In the genomic region with DNA sequence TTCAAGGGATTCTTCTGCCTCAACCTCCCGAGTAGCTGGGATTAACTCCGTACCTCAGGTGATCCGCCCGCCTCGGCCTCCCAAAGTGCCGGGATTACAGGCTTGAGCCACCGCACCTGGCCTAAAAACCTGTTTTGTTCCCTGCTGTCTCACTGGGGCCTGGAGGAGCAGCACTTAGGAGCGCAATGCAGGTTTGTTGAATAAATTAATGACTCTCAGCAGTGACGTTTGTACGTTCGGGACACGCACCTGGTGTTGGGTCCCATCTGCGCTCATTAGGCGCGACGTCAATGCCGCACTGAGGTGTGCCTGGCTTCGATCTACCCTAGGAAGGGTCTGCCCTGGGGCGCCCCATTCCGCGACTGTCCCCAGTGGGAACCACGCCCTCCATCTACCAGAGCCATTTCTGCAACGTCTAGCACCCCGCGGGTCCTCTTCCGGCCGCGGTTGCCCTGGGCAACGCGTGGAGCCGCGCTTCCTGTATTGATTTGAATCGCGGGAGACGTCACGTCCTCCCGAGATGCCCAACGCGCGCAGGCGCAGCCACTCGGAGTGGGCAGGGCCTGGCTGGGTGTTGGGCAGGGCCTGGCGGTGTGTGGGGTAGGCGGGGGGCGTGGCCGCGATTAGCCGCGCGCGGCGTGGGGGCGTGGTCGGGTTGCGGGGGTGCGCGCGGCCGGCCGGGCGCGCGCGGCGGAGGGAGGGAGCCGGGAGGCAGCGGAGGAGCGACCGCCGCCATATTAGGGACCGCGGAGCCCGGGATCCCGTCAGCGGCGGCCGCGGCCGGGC, we compare ENCODE assay signal across 8 cellular contexts. TPM values are rescaled to one million over a fixed set of nuclear protein-coding genes. Genes with fewer than 3 reads are reported as not detected.
DNase-seq lines count a peak whose midpoint lies in the region; ATAC-seq, FAIRE-seq and TF ChIP-seq lines count a peak whose summit lies in the region.

A gene (plus strand): TSS at position 714 of the 786 bp plus-strand sequence. CDS start 16,679 bp downstream, outside the sequence.

- 0 out of 2 replicates have a peak within 1 kb of the TSS, but pooled peaks have one; percentile 18 for H2BK15ac ChIP-seq in H1 (ENCODE audit: low read length)
- no peak within 1 kb of the TSS for H2BK15ac ChIP-seq in mesendoderm (replicated peaks; ENCODE audit: low read depth)

- CTCF ChIA-PET in H1 (lab: Charles Lee; ENCODE audit: partially characterized antibody), result no interaction called here

- H3K4me2 ChIP-seq in H1 (ENCODE audit: insufficient read depth in 1 of 2, low read depth in 2 of 2, low read length in 2 of 2) (peak within 1 kb of the TSS; percentile 95 to 99), mesendoderm (ENCODE audit: low read length) (peak within 1 kb of the TSS; percentile 100)

- no peak for TF ChIP-seq CTCF in H1 (IDR thresholded peaks at IDR 0.05; ENCODE audit: control extremely low read depth in 1 of 3, insufficient read depth in 1 of 3, low read depth in 1 of 3, low read length in 3 of 3)

- H2BK20ac ChIP-seq in H1 (ENCODE audit: low read length), result no peak within 1 kb of the TSS

- peak within 1 kb of the TSS; percentile 99 for H4K5ac ChIP-seq in H1 (ENCODE audit: insufficient read length, low read depth, low read length)
- H4K5ac ChIP-seq in mesendoderm (ENCODE audit: low read length), result no peak within 1 kb of the TSS

- WGBS in H1 (ENCODE audit: extremely low coverage in 1 of 2, insufficient coverage in 1 of 2, insufficient read length in 1 of 2, insufficient replicate concordance in 2 of 2, low coverage in 1 of 2, low lambda C conversion rate in 2 of 2, missing lambda C conversion rate in 1 of 2), 2 experiments, result 4% methylated on average over 66 of the region's 79 CpGs; no CpG with 5 or more reads in 1 of the 2 experiments
- WGBS in mesendoderm (ENCODE audit: extremely low coverage, insufficient coverage, low lambda C conversion rate), result no CpG with 5 or more reads among the region's 79 CpGs

- peak within 1 kb of the TSS; percentile 75; the same call in 1 of the 2 replicates for H2BK12ac ChIP-seq in H1 (ENCODE audit: low read depth, low read length)

- H2BK5ac ChIP-seq in H1 (ENCODE audit: low read depth, low read length) (peak within 1 kb of the TSS; percentile 96), mesendoderm (ENCODE audit: low read length) (peak within 1 kb of the TSS; percentile 87)

- H2AK5ac ChIP-seq in H1 (ENCODE audit: low read depth, low read length) (no peak within 1 kb of the TSS), mesendoderm (ENCODE audit: low read length) (no peak within 1 kb of the TSS)

- no peaks in the 10 kb centered on the region for H3K9me3 ChIP-seq in H1 (ENCODE audit: insufficient read depth in 2 of 2, low read depth in 1 of 2, low read length in 1 of 2)

- H3K9ac ChIP-seq in H1 (replicated peaks in 1 of 4; ENCODE audit: extremely low read depth in 1 of 4, low read depth in 3 of 4, low read length in 3 of 4), result peak within 1 kb of the TSS; percentile 6 to 73 (median 58)
- peak within 1 kb of the TSS; percentile 83 for H3K9ac ChIP-seq in mesendoderm (ENCODE audit: low read length)

- peak; percentile 88 for ATAC-seq in GM21360 (IDR thresholded peaks at IDR 0.05; ENCODE audit: unreplicated experiment)

- POLR2A ChIA-PET in H1 (lab: Charles Lee; ENCODE audit: partially characterized antibody), result interaction anchor here (0.9 to 1.5 kb wide), 4 partner anchors 9 to 33 kb away, joined by 3 to 6 read pairs (median 4); a partner anchor contains a TSS

- no peaks in the 10 kb centered on the region; a peak in 2 of 8 replicates for H3K36me3 ChIP-seq in H1 (ENCODE audit: control insufficient read depth in 2 of 4, insufficient read depth in 4 of 4, low read length in 3 of 4)
- H3K36me3 ChIP-seq in mesendoderm (ENCODE audit: control insufficient read depth, insufficient read depth, low read length), result no peaks in the 10 kb centered on the region

- H3K4me3 ChIP-seq in H1 (ENCODE audit: extremely low read depth in 1 of 4, insufficient read depth in 2 of 4, low read depth in 3 of 4, low read length in 4 of 4) (peak within 1 kb of the TSS; percentile 44 to 98 (median 58)), mesendoderm (ENCODE audit: low read length) (peak within 1 kb of the TSS; percentile 79)

- H3K79me2 ChIP-seq in H1 (ENCODE audit: control insufficient read depth in 1 of 2, insufficient read depth in 2 of 2, low read length in 2 of 2), result peaks cover 0 to 25% of the 10 kb centered on the region in 2 experiments; a peak in 2 of 4 replicates
- peaks cover 28% of the 10 kb centered on the region for H3K79me2 ChIP-seq in mesendoderm (ENCODE audit: control insufficient read depth, insufficient read depth, low read length)

- H3K23ac ChIP-seq in H1 (ENCODE audit: insufficient read length), result peak within 1 kb of the TSS; percentile 28
- peak within 1 kb of the TSS; percentile 48 for H3K23ac ChIP-seq in mesendoderm (ENCODE audit: low read length)

- TF ChIP-seq RAD21 in H1 (IDR thresholded peaks at IDR 0.05 in 1 of 2, conservative IDR thresholded peaks at IDR 0.05 in 1 of 2; ENCODE audit: low read depth in 2 of 2, low read length in 2 of 2), result no peak

- H3K56ac ChIP-seq in H1 (replicated peaks; ENCODE audit: insufficient read length, low read depth, low read length) (peak within 1 kb of the TSS; percentile 86), mesendoderm (ENCODE audit: low read length) (peak within 1 kb of the TSS; percentile 97)

- peak within 1 kb of the TSS; percentile 93 for H3K18ac ChIP-seq in H1 (ENCODE audit: extremely low read depth, low read length)
- H3K18ac ChIP-seq in mesendoderm (ENCODE audit: low read length), result peak within 1 kb of the TSS; percentile 92

- H3K23me2 ChIP-seq in H1 (ENCODE audit: low read depth, low read length), result peaks cover 18% of the 10 kb centered on the region

- H4K8ac ChIP-seq in H1 (ENCODE audit: extremely low read depth, insufficient read depth, low read length), result peak within 1 kb of the TSS; percentile 95
- H4K8ac ChIP-seq in mesendoderm (ENCODE audit: low read depth, low read length), result no peak within 1 kb of the TSS

- peaks cover 13 to 21% of the 10 kb centered on the region in 2 experiments for H4K20me1 ChIP-seq in H1 (replicated peaks in 1 of 2; ENCODE audit: control insufficient read depth in 1 of 2, insufficient read depth in 2 of 2, low read length in 2 of 2)

- no peaks in the 10 kb centered on the region for H3K27me3 ChIP-seq in H1 (replicated peaks in 1 of 4; ENCODE audit: control insufficient read depth in 3 of 4, extremely low read depth in 1 of 4, insufficient read depth in 3 of 4, low read length in 3 of 4)
- no peaks in the 10 kb centered on the region for H3K27me3 ChIP-seq in mesendoderm (ENCODE audit: insufficient read depth, low read length, poor library complexity)

- peak in 1 of 2 experiments; percentile 16; a peak in 1 of 3 replicates for TF ChIP-seq EP300 in H1 (IDR thresholded peaks at IDR 0.05; ENCODE audit: borderline replicate concordance in 1 of 2, low read depth in 2 of 2, low read length in 2 of 2)

- H3K14ac ChIP-seq in H1 (ENCODE audit: insufficient read length), result no peak within 1 kb of the TSS

- TF ChIP-seq POLR2A in H1 (IDR thresholded peaks at IDR 0.05; ENCODE audit: control extremely low read depth in 1 of 2, low read depth in 2 of 2, low read length in 2 of 2), result peak in 1 of 2 experiments; percentile 59; a peak in 1 of 3 replicates

- H3K4me1 ChIP-seq in H1 (replicated peaks in 1 of 4; ENCODE audit: control insufficient read depth in 3 of 4, insufficient read depth in 4 of 4, low read length in 3 of 4), result peaks cover 0 to 9% (median 7%) of the 10 kb centered on the region in 4 experiments; a peak in 3 of 7 replicates
- H3K4me1 ChIP-seq in mesendoderm (ENCODE audit: control insufficient read depth, low read depth, low read length), result no peaks in the 10 kb centered on the region

- peak within 1 kb of the TSS; percentile 85 for H3K4ac ChIP-seq in H1 (replicated peaks; ENCODE audit: insufficient read length, low read depth, low read length)
- peak within 1 kb of the TSS; percentile 66 for H3K4ac ChIP-seq in mesendoderm (ENCODE audit: low read depth, low read length)

- H2AFZ ChIP-seq in H1 (ENCODE audit: low read length), result peak within 1 kb of the TSS; percentile 37; the same call in 1 of the 2 replicates

- H3K27ac ChIP-seq in H1 (ENCODE audit: low read depth, low read length), result peak within 1 kb of the TSS; percentile 90
- peak within 1 kb of the TSS; percentile 60 for H3K27ac ChIP-seq in mesendoderm (ENCODE audit: low read depth, low read length)

- peak within 1 kb of the TSS; percentile 98 for H4K91ac ChIP-seq in H1 (replicated peaks; ENCODE audit: insufficient read length, low read length)

- H2BK120ac ChIP-seq in H1 (replicated peaks; ENCODE audit: low read depth, low read length) (peak within 1 kb of the TSS; percentile 95), mesendoderm (ENCODE audit: low read depth, low read length) (peak within 1 kb of the TSS; percentile 51)

- FAIRE-seq in H1 (lab: Jason Lieb, UNC), result peak; percentile 24

- DNase-seq in COLO668 (lab: John Stamatoyannopoulos, UW; ENCODE audit: unreplicated experiment) (peak; percentile 99), HT1080 (ENCODE audit: low read depth) (peak; percentile 97), NOMO-1 treated with DMSO at 0.1 percent for 48 hours (lab: John Stamatoyannopoulos, UW; ENCODE audit: unreplicated experiment) (peak; percentile 94), H1 (ENCODE audit: low read depth in 1 of 2, low spot score in 2 of 2) (peak; percentile 93 to 98), mesendoderm (peak; percentile 99)
- DNase-seq in activated CD8-positive, alpha-beta memory T cell treated with anti-CD3 and anti-CD28 coated beads for 48 hours (ENCODE audit: low read depth in 2 of 3, low spot score in 2 of 3), result peak; percentile 97 to 100 (median 98)
- peak; percentile 97 for DNase-seq in stimulated activated CD8-positive, alpha-beta memory T cell treated with anti-CD3 and anti-CD28 coated beads, Interleukin-15, amount 100 ng/mL, for 1 hour (ENCODE audit: low read depth)

- H3K79me1 ChIP-seq in H1 (ENCODE audit: low read depth, low read length) (peaks cover 15% of the 10 kb centered on the region), mesendoderm (ENCODE audit: low read length) (peaks cover 17% of the 10 kb centered on the region)

TF ChIP-seq in H1, 55 proteins besides CTCF, POLR2A, EP300 and RAD21 (continues in another document):
- TF ChIP-seq BCL11A (IDR thresholded peaks at IDR 0.05; ENCODE audit: low read depth in 2 of 2, low read length in 2 of 2), result no peak

RNA-seq across cellular contexts. Expression of the gene that starts here (rescaled TPM):
- total RNA-seq in HT1080 (2014; rRNA removed; shearing (Covaris generic)), result 60.9 and 73.5 TPM in 2 replicates
- 38.3 and 47.1 TPM in 2 replicates for polyA plus RNA-seq in HT1080 (2015; cell fraction: cytosol; rRNA removed)
- polyA plus RNA-seq in HT1080 (2015; cell fraction: nucleus; rRNA removed), result 67.3 and 77.3 TPM in 2 replicates
- total RNA-seq in H1 (2021; fragmentation: NEBNext Ultra II Directional; extraction: Animal tissue kit (Norgen Biotek cat#: 25700)), result 35.5 and 36.9 TPM in 2 replicates
- 21.6 and 35.0 TPM in 2 replicates for polyA plus RNA-seq in H1 (2011; rRNA removed)
- 24.1 TPM for polyA plus RNA-seq in H1 (2011; cell fraction: cytosol; rRNA removed)
- polyA plus RNA-seq in H1 (2011; cell fraction: nucleus; rRNA removed), result 109 TPM
- polyA plus RNA-seq in H1 (2012, experiment 1 of 2), result 26.5 to 36.4 TPM (median 30.8 TPM) in 4 replicates
- 19.9 TPM for polyA plus RNA-seq in H1 (2012, experiment 2 of 2)
- 21.4 TPM for polyA plus RNA-seq in H1 (2013, experiment 1 of 2)
- 20.2 TPM for polyA plus RNA-seq in H1 (2013, experiment 2 of 2)
- 20.4 and 21.5 TPM in 2 replicates for polyA minus RNA-seq in H1 (2011; rRNA and poly(A)+ RNA removed)
- polyA minus RNA-seq in H1 (2011; cell fraction: cytosol; rRNA and poly(A)+ RNA removed), result 32.5 TPM
- polyA minus RNA-seq in H1 (2011; cell fraction: nucleus; rRNA and poly(A)+ RNA removed), result 35.9 TPM
- 20.3 TPM for polyA plus RNA-seq in mesendoderm (2013, experiment 1 of 2)
- polyA plus RNA-seq in mesendoderm (2013, experiment 2 of 2), result 21.8 TPM

Comparison
In these comparisons a context has a peak if more than half of its experiments do, and no peak if none do; other contexts are left out.
1. Peak in every context shown above with its lines: DNase-seq, ATAC-seq, H3K4me3 ChIP-seq and H3K27ac ChIP-seq.